8 cellular contexts compared by ENCODE assay signal in the genomic region with DNA sequence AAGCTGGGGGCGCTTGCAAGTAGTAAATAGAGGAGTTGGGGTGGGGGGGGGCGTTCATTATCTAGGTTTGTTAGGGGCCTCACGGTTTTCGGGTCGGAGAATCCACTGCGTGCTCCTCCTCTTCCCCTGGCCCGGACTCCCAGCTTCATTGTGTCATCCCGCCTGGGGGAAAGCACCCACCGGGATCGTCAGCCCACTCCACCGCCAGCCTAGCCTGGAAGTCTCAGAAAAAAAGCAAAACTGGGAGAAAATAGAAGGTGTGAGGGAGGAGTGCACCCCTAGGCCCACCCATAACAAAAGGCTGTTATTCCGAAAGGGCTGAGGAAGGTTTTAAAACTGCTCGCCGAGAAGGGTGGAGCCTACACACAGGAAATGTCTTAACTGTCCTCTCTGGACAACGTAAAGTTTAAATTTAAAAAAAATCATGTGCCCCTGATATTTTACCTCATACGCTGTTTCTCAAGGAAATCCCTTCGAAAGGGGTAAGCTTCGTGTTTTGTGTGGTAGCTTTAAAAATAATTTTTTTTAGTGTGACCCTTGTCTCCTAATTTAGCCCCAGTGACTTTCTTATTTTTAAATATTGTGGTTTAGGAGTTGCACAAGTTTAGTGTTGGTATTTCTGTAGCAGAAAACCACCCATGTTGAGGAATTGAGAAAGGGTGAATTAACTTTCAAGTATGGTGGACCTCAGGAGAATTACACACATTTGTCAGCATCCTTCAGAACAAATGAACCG.
DNase-seq lines count a peak whose midpoint lies in the region; TF ChIP-seq lines count a peak whose summit lies in the region.

No MANE protein-coding gene starts in this region.

- H2AFZ ChIP-seq in Karpas-422 (ENCODE audit: low read length), result 0 out of 2 replicates have a peak overlapping the region, but pooled peaks have one; percentile 25

- no peak for TF ChIP-seq CTCF in glutamatergic neuron (IDR thresholded peaks at IDR 0.05; ENCODE audit: partially characterized antibody, unreplicated experiment)

- H3K36me3 ChIP-seq in H7 (replicated peaks; ENCODE audit: control insufficient read depth, insufficient read depth, low read length), result no peaks in the 10 kb centered on the region; the same call in 1 of the 2 replicates
- no peaks in the 10 kb centered on the region for H3K36me3 ChIP-seq in Karpas-422 (ENCODE audit: insufficient read depth, low read length)

- no peaks in the 10 kb centered on the region for H3K27me3 Mint-ChIP-seq in activated CD4-positive, alpha-beta T cell treated with anti-CD3 and anti-CD28 coated beads, Interleukin-2, amount 10 ng/mL, durations not matched to agents 24 days and 14 days
- peaks cover 10% of the 10 kb centered on the region for H3K27me3 Mint-ChIP-seq in glutamatergic neuron (ENCODE audit: unreplicated experiment)

- H3K4me3 Mint-ChIP-seq in activated CD4-positive, alpha-beta T cell treated with anti-CD3 and anti-CD28 coated beads, Interleukin-2, amount 10 ng/mL, durations not matched to agents 24 days and 14 days, result peak overlapping the region; percentile 95
- H3K4me3 Mint-ChIP-seq in glutamatergic neuron (ENCODE audit: unreplicated experiment), result peak overlapping the region; percentile 88

- H3K4me1 Mint-ChIP-seq in activated CD4-positive, alpha-beta T cell treated with anti-CD3 and anti-CD28 coated beads, Interleukin-2, amount 10 ng/mL, durations not matched to agents 24 days and 14 days, result peaks cover 61% of the 10 kb centered on the region
- H3K4me1 Mint-ChIP-seq in glutamatergic neuron (ENCODE audit: low read depth, unreplicated experiment), result peaks cover 45% of the 10 kb centered on the region

- H3K79me2 ChIP-seq in Karpas-422 (ENCODE audit: low read length), result no peaks in the 10 kb centered on the region

- 0 out of 2 replicates have a peak, but pooled peaks cover under 1% of the 10 kb centered on the region for H4K20me1 ChIP-seq in Karpas-422 (ENCODE audit: insufficient read depth, low read depth, low read length)

- peak overlapping the region; percentile 95 for H3K27ac Mint-ChIP-seq in activated CD4-positive, alpha-beta T cell treated with anti-CD3 and anti-CD28 coated beads, Interleukin-2, amount 10 ng/mL, durations not matched to agents 24 days and 14 days
- H3K27ac Mint-ChIP-seq in glutamatergic neuron (ENCODE audit: unreplicated experiment), result peak overlapping the region; percentile 53

- H3K4me3 ChIP-seq in H7 (ENCODE audit: insufficient read depth, low read depth, low read length) (peak overlapping the region; percentile 91), Karpas-422 (ENCODE audit: low read length) (peak overlapping the region; percentile 82)

- H3K9me3 ChIP-seq in Karpas-422 (ENCODE audit: low read length), result no peaks in the 10 kb centered on the region

- no peaks in the 10 kb centered on the region for H3K9me2 ChIP-seq in Karpas-422 (replicated peaks; ENCODE audit: insufficient read depth, low read length)

- H3K36me3 Mint-ChIP-seq in activated CD4-positive, alpha-beta T cell treated with anti-CD3 and anti-CD28 coated beads, Interleukin-2, amount 10 ng/mL, durations not matched to agents 24 days and 14 days (ENCODE audit: low read depth), result peaks cover 10% of the 10 kb centered on the region
- H3K36me3 Mint-ChIP-seq in glutamatergic neuron (ENCODE audit: unreplicated experiment), result no peaks in the 10 kb centered on the region

- intact Hi-C loops in activated CD4-positive, alpha-beta T cell treated with anti-CD3 and anti-CD28 coated beads, Interleukin-2, amount 10 ng/mL, durations not matched to agents 24 days and 14 days (cut with micrococcal nuclease), result loop anchor here (1.0 kb wide), 2 partner anchors 9 to 44 kb away; no protein-coding TSS in a partner anchor
- intact Hi-C loops in posterior vena cava (cut with DNase I), result no loop called here

- H3K4me2 ChIP-seq in Karpas-422 (ENCODE audit: low read depth, low read length, poor library complexity, severe bottlenecking), result peak overlapping the region; percentile 100

- H3K9me3 Mint-ChIP-seq in activated CD4-positive, alpha-beta T cell treated with anti-CD3 and anti-CD28 coated beads, Interleukin-2, amount 10 ng/mL, durations not matched to agents 24 days and 14 days, result no peaks in the 10 kb centered on the region
- peaks cover 14% of the 10 kb centered on the region for H3K9me3 Mint-ChIP-seq in glutamatergic neuron (ENCODE audit: unreplicated experiment)

- peaks cover 43% of the 10 kb centered on the region for H3K4me1 ChIP-seq in Karpas-422 (ENCODE audit: low read length)

- peak; percentile 86 for DNase-seq in activated CD4-positive, alpha-beta T cell treated with anti-CD3 and anti-CD28 coated beads, Interleukin-2, amount 10 ng/mL, durations not matched to agents 24 days and 14 days
- DNase-seq in activated CD4-positive, alpha-beta T cell treated with anti-CD3 and anti-CD28 coated beads, Interleukin-2, amount 50 U/mL, for 4 hours, result no peak
- DNase-seq in H7, result peak; percentile 46
- peak; percentile 63 for DNase-seq in Karpas-422
- DNase-seq in activated T-cell treated with anti-CD3 and anti-CD28 coated beads, Interleukin-2, amount 50 U/mL, for 48 hours, result peak; percentile 63 to 69
- peak; percentile 27 for DNase-seq in glutamatergic neuron
- DNase-seq in posterior vena cava (ENCODE audit: low spot score), result peak; percentile 87
- DNase-seq in NCI-H1436 treated with DMSO at 0.1 percent for 48 hours (lab: John Stamatoyannopoulos, UW), result no peak

- H3K27me3 ChIP-seq in H7 (ENCODE audit: control insufficient read depth, insufficient read depth, low read length) (no peaks in the 10 kb centered on the region), Karpas-422 (ENCODE audit: low read length) (no peaks in the 10 kb centered on the region)

- H3K9ac ChIP-seq in Karpas-422 (ENCODE audit: low read length), result peak overlapping the region; percentile 68

- H3K27ac ChIP-seq in Karpas-422 (ENCODE audit: low read length), result no peak overlapping the region

Comparison
In these comparisons a context has a peak if more than half of its experiments do, and no peak if none do; other contexts are left out.
1. DNase-seq: peak in activated CD4-positive, alpha-beta T cell treated with anti-CD3 and anti-CD28 coated beads, Interleukin-2, amount 10 ng/mL, durations not matched to agents 24 days and 14 days (single experiment), H7 (single experiment), Karpas-422 (single experiment), activated T-cell treated with anti-CD3 and anti-CD28 coated beads, Interleukin-2, amount 50 U/mL, for 48 hours (2 of 2), glutamatergic neuron (single experiment) and posterior vena cava (single experiment); none in activated CD4-positive, alpha-beta T cell treated with anti-CD3 and anti-CD28 coated beads, Interleukin-2, amount 50 U/mL, for 4 hours (0 of 2) and NCI-H1436 treated with DMSO at 0.1 percent for 48 hours (single experiment).